24 cellular contexts compared by ENCODE assay signal in genomic region chr4:82679531-82679930, GRCh38.
DNase-seq lines count a peak whose midpoint lies in the region; ATAC-seq, FAIRE-seq and TF ChIP-seq lines count a peak whose summit lies in the region.
"Had no signal": no experiment of that assay in that cellular context is flagged by ENCODE, and none has a peak within 500 bp of the region (broad histone marks: within the 10 kb centered on the region; RNA-seq: fewer than 3 reads in every experiment).

No MANE protein-coding gene starts in this region.

- H2AFZ ChIP-seq in K562 (ENCODE audit: low read depth, low read length), result no peak overlapping the region

- in situ Hi-C loops in K562 (cut with MboI), result no loop called here

- BruUV-seq in K562 (replicated peaks; lab: Mats Ljungman, UMichigan), result no TSS peak

- H3K9me3 ChIP-seq in K562 (replicated peaks; ENCODE audit: control insufficient read depth, insufficient read depth, low read depth, low read length), result no peaks in the 10 kb centered on the region
- H3K9me3 ChIP-seq: A549; BLaER1 treated with 17β-estradiol and CSF1 and Interleukin-3, amounts not matched to agents 10 nM and 100 nM had no signal

- H3K9me3 Mint-ChIP-seq in neural crest cell, result peaks cover 5% of the 10 kb centered on the region
- H3K9me3 Mint-ChIP-seq in immature natural killer cell, result no peaks in the 10 kb centered on the region
- H3K9me3 Mint-ChIP-seq: CD4-positive, alpha-beta T cell had no signal

- TF ChIP-seq RAD21 in K562 (CRISPR knock-in tag; conservative IDR thresholded peaks at IDR 0.05 in 1 of 2, IDR thresholded peaks at IDR 0.05 in 1 of 2), result no peak

- H3K4me1 Mint-ChIP-seq in neural crest cell (peaks cover 4% of the 10 kb centered on the region), immature natural killer cell (no peaks in the 10 kb centered on the region)
- H3K4me1 Mint-ChIP-seq: T-helper 17 cell had no signal

- no peaks in the 10 kb centered on the region; a peak in 1 of 5 replicates for H3K4me1 ChIP-seq in K562 (replicated peaks in 1 of 2; ENCODE audit: control insufficient read depth in 2 of 2, insufficient read depth in 2 of 2, low read length in 2 of 2)
- H3K4me1 ChIP-seq: A549 had no signal

- no peak for TF ChIP-seq EP300 in K562 (IDR thresholded peaks at IDR 0.05; ENCODE audit: low read length)

- no peak overlapping the region for H3K9ac ChIP-seq in K562 (ENCODE audit: insufficient read depth in 1 of 2, low read depth in 2 of 2, low read length in 2 of 2)
- H3K9ac ChIP-seq: BLaER1 treated with 17β-estradiol and CSF1 and Interleukin-3, amounts not matched to agents 10 nM and 100 nM had no signal

- H3K9me1 ChIP-seq in K562 (ENCODE audit: control insufficient read depth, insufficient read depth, low read length), result no peaks in the 10 kb centered on the region

- H3K27ac Mint-ChIP-seq in neural crest cell (ENCODE audit: unreplicated experiment), result peak overlapping the region; percentile 83
- no peak overlapping the region for H3K27ac Mint-ChIP-seq in immature natural killer cell
- H3K27ac Mint-ChIP-seq: CD4-positive, alpha-beta T cell; T-helper 17 cell had no signal

- no peak for TF ChIP-seq POLR2A in K562 (conservative IDR thresholded peaks at IDR 0.05)

- no peak overlapping the region for H3K27ac ChIP-seq in K562 (ENCODE audit: extremely low read depth, low read depth, low read length)
- H3K27ac ChIP-seq: A549; BLaER1 treated with 17β-estradiol and CSF1 and Interleukin-3, amounts not matched to agents 10 nM and 100 nM had no signal

- peak; percentile 17 for DNase-seq in NAMALWA (ENCODE audit: low spot score)
- DNase-seq in K562 (ENCODE audit: extremely low read depth in 1 of 4, low spot score in 3 of 4), result peak in 1 of 4 experiments; percentile 3
- DNase-seq in neural crest cell (ENCODE audit: low read depth, low spot score), result no peak
- DNase-seq in GM19240 (ENCODE audit: insufficient read length, low spot score), result no peak
- DNase-seq in activated naive CD4-positive, alpha-beta T cell (lab: John Stamatoyannopoulos, UW), result no peak
- DNase-seq in NCI-H524 (lab: John Stamatoyannopoulos, UW), result no peak
- DNase-seq in immature natural killer cell, result no peak
- DNase-seq: AML-193; CD4-positive, alpha-beta T cell; H7; Karpas-422; NCI-H1105; NCI-H146; NCI-H1930; PC-3; T-helper 17 cell had no signal

- ATAC-seq in K562, result peak; percentile 61; the same call in 2 of the 3 replicates
- ATAC-seq: A549, PC-3, SK-N-SH treated with all-trans-retinoic acid at 6 μM for 48 hours, T-helper 17 cell had no signal

- H3K27me3 Mint-ChIP-seq in neural crest cell (ENCODE audit: low read depth), result no peaks in the 10 kb centered on the region
- H3K27me3 Mint-ChIP-seq in immature natural killer cell (ENCODE audit: low read depth in 3 of 3), result no peaks in the 10 kb centered on the region

- TF ChIP-seq CTCF in GM12873 (IDR thresholded peaks at IDR 0.05; ENCODE audit: insufficient read depth, low read depth, low read length, missing control alignments) (peak; percentile 16), K562 (IDR thresholded peaks at IDR 0.05 in 2 of 3, conservative IDR thresholded peaks at IDR 0.05 in 1 of 3; ENCODE audit: insufficient read depth in 2 of 3, low read depth in 1 of 3, low read length in 3 of 3) (peak in 1 of 3 experiments; percentile 24; a peak in 1 of 6 replicates), neural crest cell (conservative IDR thresholded peaks at IDR 0.05) (no peak)

- H3K4me2 ChIP-seq in K562 (ENCODE audit: insufficient read depth, low read length), result no peak overlapping the region
- H3K4me2 ChIP-seq: A549 had no signal

- H3K36me3 ChIP-seq in K562 (ENCODE audit: control insufficient read depth, insufficient read depth, low read length), result no peaks in the 10 kb centered on the region

- no peaks in the 10 kb centered on the region for H3K79me2 ChIP-seq in K562 (ENCODE audit: control insufficient read depth, insufficient read depth, low read length)

- POLR2A ChIA-PET in K562 (lab: Yijun Ruan, JAX), result no interaction called here

- no peaks in the 10 kb centered on the region for H4K20me1 ChIP-seq in K562 (replicated peaks; ENCODE audit: control insufficient read depth, insufficient read depth, low read length)
- H4K20me1 ChIP-seq: BLaER1 treated with 17β-estradiol and CSF1 and Interleukin-3, amounts not matched to agents 10 nM and 100 nM had no signal

- FAIRE-seq in K562 (lab: Jason Lieb, UNC), result no peak
- FAIRE-seq: A549, D721Med, G401.6, GM12892, GM19239 had no signal

- no peak overlapping the region for H3K4me3 ChIP-seq in K562
- H3K4me3 ChIP-seq: A549; BLaER1 treated with 17β-estradiol and CSF1 and Interleukin-3, amounts not matched to agents 10 nM and 100 nM had no signal

- intact Hi-C loops in K562 (cut with micrococcal nuclease), result no loop called here

- peaks cover 0 to 5% of the 10 kb centered on the region in 2 experiments; a peak in 2 of 5 replicates for H3K27me3 ChIP-seq in K562 (ENCODE audit: control insufficient read depth in 2 of 2, insufficient read depth in 2 of 2, low read length in 2 of 2)
- H3K27me3 ChIP-seq: BLaER1 treated with 17β-estradiol and CSF1 and Interleukin-3, amounts not matched to agents 10 nM and 100 nM had no signal

- H3K4me3 Mint-ChIP-seq in neural crest cell, result no peak overlapping the region
- no peak overlapping the region for H3K4me3 Mint-ChIP-seq in immature natural killer cell
- H3K4me3 Mint-ChIP-seq: CD4-positive, alpha-beta T cell; T-helper 17 cell had no signal

- 0% methylated on average over 1 of the region's 1 CpG for WGBS in K562 (ENCODE audit: insufficient coverage, low coverage, missing lambda C conversion rate)

- CTCF ChIA-PET in K562 (lab: Yijun Ruan, JAX; ENCODE audit: low intra/inter-chr PET ratio), result no interaction called here

- H3K36me3 Mint-ChIP-seq in neural crest cell (ENCODE audit: low read depth) (peaks cover 17% of the 10 kb centered on the region), immature natural killer cell (peaks cover 8 to 15% (median 11%) of the 10 kb centered on the region in 3 donors)

TF ChIP-seq in K562, 482 proteins besides CTCF, POLR2A, EP300 and RAD21:
- TF ChIP-seq HOXB6 (CRISPR knock-in tag; IDR thresholded peaks at IDR 0.05; ENCODE audit: borderline replicate concordance) (no peak), ZFX (CRISPR knock-in tag; IDR thresholded peaks at IDR 0.05) (no peak), ARID4B (CRISPR knock-in tag; IDR thresholded peaks at IDR 0.05) (no peak)
- TF ChIP-seq, protein P1, sequence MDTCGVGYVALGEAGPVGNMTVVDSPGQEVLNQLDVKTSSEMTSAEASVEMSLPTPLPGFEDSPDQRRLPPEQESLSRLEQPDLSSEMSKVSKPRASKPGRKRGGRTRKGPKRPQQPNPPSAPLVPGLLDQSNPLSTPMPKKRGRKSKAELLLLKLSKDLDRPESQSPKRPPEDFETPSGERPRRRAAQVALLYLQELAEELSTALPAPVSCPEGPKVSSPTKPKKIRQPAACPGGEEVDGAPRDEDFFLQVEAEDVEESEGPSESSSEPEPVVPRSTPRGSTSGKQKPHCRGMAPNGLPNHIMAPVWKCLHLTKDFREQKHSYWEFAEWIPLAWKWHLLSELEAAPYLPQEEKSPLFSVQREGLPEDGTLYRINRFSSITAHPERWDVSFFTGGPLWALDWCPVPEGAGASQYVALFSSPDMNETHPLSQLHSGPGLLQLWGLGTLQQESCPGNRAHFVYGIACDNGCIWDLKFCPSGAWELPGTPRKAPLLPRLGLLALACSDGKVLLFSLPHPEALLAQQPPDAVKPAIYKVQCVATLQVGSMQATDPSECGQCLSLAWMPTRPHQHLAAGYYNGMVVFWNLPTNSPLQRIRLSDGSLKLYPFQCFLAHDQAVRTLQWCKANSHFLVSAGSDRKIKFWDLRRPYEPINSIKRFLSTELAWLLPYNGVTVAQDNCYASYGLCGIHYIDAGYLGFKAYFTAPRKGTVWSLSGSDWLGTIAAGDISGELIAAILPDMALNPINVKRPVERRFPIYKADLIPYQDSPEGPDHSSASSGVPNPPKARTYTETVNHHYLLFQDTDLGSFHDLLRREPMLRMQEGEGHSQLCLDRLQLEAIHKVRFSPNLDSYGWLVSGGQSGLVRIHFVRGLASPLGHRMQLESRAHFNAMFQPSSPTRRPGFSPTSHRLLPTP (IDR thresholded peaks at IDR 0.05; ENCODE audit: borderline replicate concordance, extremely low read depth, insufficient read length), result no peak
